1 cellular context compared by ENCODE assay signal in the genomic region with DNA sequence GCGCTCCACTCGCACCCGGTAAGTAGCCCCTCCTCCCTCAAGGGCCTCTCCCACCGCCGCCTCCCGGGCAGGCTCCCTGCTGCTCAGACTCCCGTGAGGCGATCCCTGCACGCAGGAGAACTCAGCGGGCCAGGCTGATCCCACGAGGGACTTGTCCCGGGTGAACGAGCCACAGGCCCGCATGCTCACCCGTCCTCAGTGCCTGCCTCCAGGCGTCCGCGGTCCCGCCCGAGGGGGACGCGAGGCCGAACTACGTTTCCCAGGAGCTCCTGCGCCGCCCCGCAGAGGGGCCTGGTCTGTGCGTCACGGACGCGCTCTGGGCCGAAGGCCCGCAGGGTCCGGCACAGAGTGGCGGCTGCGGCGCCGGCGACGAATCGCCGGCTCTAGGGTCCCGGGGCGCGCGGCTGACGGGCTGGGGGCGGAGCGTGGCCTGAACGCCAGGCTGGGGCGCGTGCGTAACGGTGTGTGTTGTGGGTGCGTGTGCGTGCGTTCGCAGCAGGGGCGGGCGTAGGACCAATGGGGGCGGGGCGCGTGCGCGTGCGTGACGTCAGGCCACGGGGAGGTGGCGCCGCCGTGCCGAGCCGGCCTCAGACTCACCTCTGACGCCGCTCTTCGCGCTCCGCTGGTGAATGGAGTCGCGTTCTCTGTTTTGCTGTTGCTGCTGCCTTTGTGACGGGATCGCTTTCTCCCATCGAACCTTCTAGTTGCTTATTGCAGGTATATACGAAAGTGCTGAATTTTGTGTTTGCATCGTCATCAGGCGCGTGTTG.
TF ChIP-seq lines count a peak whose summit lies in the region.

Gene ZNF10 (plus strand): TSS at position 590 of the 770 bp plus-strand sequence. CDS start 13,866 bp downstream, outside the sequence.
Gene ZNF891 (minus strand): TSS at position 237 of the 770 bp plus-strand sequence. CDS start 8,356 bp downstream, outside the sequence.

TF ChIP-seq in K562, 482 proteins besides CTCF, POLR2A, EP300 and RAD21 (continued from another document and continues in another):
- TF ChIP-seq E2F6 (IDR thresholded peaks at IDR 0.05; ENCODE audit: borderline replicate concordance in 1 of 2, extremely low read depth in 1 of 2, insufficient read depth in 1 of 2, insufficient read length in 1 of 2, low read depth in 1 of 2, low read length in 1 of 2, poor library complexity in 1 of 2, severe bottlenecking in 1 of 2) (peak; percentile 59 to 82), ZNF644 (tag; IDR thresholded peaks at IDR 0.05; ENCODE audit: low read depth) (no peak), CBX5 (IDR thresholded peaks at IDR 0.05; ENCODE audit: borderline replicate concordance, low read depth) (no peak), RBBP5 (IDR thresholded peaks at IDR 0.05; ENCODE audit: borderline replicate concordance, insufficient read depth, low read length, poor library complexity, severe bottlenecking) (peak; percentile 78), BHLHE40 (IDR thresholded peaks at IDR 0.05; ENCODE audit: low read length) (peak; percentile 84), PRMT5 (CRISPR knock-in tag; IDR thresholded peaks at IDR 0.05) (no peak), MTF1 (CRISPR knock-in tag; IDR thresholded peaks at IDR 0.05; ENCODE audit: borderline replicate concordance) (no peak), SMAD2 (IDR thresholded peaks at IDR 0.05; ENCODE audit: low read depth, low read length) (no peak), MAFK (IDR thresholded peaks at IDR 0.05; ENCODE audit: low read length) (no peak), SIN3A (IDR thresholded peaks at IDR 0.05; ENCODE audit: borderline replicate concordance in 2 of 2, control insufficient read depth in 1 of 2, low read depth in 2 of 2, low read length in 2 of 2) (peak; percentile 13 to 58; a peak in 1 of 4 replicates), ZKSCAN8 (CRISPR knock-in tag; IDR thresholded peaks at IDR 0.05) (no peak), RFX1 (IDR thresholded peaks at IDR 0.05) (no peak), RBM25 (IDR thresholded peaks at IDR 0.05; ENCODE audit: low read depth, low read length, severe bottlenecking) (peak; percentile 89), CTCFL (IDR thresholded peaks at IDR 0.05; ENCODE audit: borderline replicate concordance, insufficient read depth, low read depth, low read length, poor library complexity, severe bottlenecking) (no peak), TBL1XR1 (IDR thresholded peaks at IDR 0.05; ENCODE audit: low read length in 2 of 2) (no peak), ZNF217 (CRISPR knock-in tag; IDR thresholded peaks at IDR 0.05) (no peak), ZNF133 (CRISPR knock-in tag; IDR thresholded peaks at IDR 0.05) (no peak; the same call in 1 of the 2 replicates), ZNF316 (IDR thresholded peaks at IDR 0.05) (peak; percentile 36; the same call in 1 of the 2 replicates), ZNF780A (CRISPR knock-in tag; IDR thresholded peaks at IDR 0.05) (no peak), PHF8 (IDR thresholded peaks at IDR 0.05; ENCODE audit: borderline replicate concordance, low read length) (peak; percentile 84), ARNT (IDR thresholded peaks at IDR 0.05) (no peak; a peak in 2 of 4 replicates), NR4A1 (CRISPR knock-in tag; IDR thresholded peaks at IDR 0.05) (peak; percentile 74; the same call in 1 of the 2 replicates), NR4A1 (tag; IDR thresholded peaks at IDR 0.05) (no peak), UBTF (IDR thresholded peaks at IDR 0.05; ENCODE audit: borderline replicate concordance in 1 of 2, low read depth in 2 of 2, low read length in 2 of 2) (peak in 1 of 2 experiments; percentile 28; a peak in 1 of 4 replicates), TAL1 (IDR thresholded peaks at IDR 0.05) (no peak), ZNF407 (IDR thresholded peaks at IDR 0.05; ENCODE audit: low read depth) (no peak), EWSR1 (IDR thresholded peaks at IDR 0.05; ENCODE audit: borderline replicate concordance, low read depth, partially characterized antibody) (no peak), NCOA6 (IDR thresholded peaks at IDR 0.05) (peak; percentile 93), NFIX (CRISPR knock-in tag; IDR thresholded peaks at IDR 0.05; ENCODE audit: low read depth) (no peak), SMARCC2 (IDR thresholded peaks at IDR 0.05; ENCODE audit: low read depth) (no peak), GTF2E2 (tag; IDR thresholded peaks at IDR 0.05) (no peak), U2AF1 (optimal IDR thresholded peaks at IDR 0.05; ENCODE audit: low read depth, low read length) (no peak)
- TF ChIP-seq, protein P1, sequence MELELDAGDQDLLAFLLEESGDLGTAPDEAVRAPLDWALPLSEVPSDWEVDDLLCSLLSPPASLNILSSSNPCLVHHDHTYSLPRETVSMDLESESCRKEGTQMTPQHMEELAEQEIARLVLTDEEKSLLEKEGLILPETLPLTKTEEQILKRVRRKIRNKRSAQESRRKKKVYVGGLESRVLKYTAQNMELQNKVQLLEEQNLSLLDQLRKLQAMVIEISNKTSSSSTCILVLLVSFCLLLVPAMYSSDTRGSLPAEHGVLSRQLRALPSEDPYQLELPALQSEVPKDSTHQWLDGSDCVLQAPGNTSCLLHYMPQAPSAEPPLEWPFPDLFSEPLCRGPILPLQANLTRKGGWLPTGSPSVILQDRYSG (tag; conservative IDR thresholded peaks at IDR 0.05; ENCODE audit: low read depth): no peak
- TF ChIP-seq, protein P2, sequence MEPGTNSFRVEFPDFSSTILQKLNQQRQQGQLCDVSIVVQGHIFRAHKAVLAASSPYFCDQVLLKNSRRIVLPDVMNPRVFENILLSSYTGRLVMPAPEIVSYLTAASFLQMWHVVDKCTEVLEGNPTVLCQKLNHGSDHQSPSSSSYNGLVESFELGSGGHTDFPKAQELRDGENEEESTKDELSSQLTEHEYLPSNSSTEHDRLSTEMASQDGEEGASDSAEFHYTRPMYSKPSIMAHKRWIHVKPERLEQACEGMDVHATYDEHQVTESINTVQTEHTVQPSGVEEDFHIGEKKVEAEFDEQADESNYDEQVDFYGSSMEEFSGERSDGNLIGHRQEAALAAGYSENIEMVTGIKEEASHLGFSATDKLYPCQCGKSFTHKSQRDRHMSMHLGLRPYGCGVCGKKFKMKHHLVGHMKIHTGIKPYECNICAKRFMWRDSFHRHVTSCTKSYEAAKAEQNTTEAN (CRISPR knock-in tag; IDR thresholded peaks at IDR 0.05): no peak; the same call in 1 of the 2 replicates
- TF ChIP-seq, protein P3, sequence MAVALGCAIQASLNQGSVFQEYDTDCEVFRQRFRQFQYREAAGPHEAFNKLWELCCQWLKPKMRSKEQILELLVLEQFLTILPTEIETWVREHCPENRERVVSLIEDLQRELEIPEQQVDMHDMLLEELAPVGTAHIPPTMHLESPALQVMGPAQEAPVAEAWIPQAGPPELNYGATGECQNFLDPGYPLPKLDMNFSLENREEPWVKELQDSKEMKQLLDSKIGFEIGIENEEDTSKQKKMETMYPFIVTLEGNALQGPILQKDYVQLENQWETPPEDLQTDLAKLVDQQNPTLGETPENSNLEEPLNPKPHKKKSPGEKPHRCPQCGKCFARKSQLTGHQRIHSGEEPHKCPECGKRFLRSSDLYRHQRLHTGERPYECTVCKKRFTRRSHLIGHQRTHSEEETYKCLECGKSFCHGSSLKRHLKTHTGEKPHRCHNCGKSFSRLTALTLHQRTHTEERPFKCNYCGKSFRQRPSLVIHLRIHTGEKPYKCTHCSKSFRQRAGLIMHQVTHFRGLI (CRISPR knock-in tag; IDR thresholded peaks at IDR 0.05): no peak
- TF ChIP-seq, protein P4, sequence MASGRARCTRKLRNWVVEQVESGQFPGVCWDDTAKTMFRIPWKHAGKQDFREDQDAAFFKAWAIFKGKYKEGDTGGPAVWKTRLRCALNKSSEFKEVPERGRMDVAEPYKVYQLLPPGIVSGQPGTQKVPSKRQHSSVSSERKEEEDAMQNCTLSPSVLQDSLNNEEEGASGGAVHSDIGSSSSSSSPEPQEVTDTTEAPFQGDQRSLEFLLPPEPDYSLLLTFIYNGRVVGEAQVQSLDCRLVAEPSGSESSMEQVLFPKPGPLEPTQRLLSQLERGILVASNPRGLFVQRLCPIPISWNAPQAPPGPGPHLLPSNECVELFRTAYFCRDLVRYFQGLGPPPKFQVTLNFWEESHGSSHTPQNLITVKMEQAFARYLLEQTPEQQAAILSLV (tag; IDR thresholded peaks at IDR 0.05): no peak
